In the genomic region with DNA sequence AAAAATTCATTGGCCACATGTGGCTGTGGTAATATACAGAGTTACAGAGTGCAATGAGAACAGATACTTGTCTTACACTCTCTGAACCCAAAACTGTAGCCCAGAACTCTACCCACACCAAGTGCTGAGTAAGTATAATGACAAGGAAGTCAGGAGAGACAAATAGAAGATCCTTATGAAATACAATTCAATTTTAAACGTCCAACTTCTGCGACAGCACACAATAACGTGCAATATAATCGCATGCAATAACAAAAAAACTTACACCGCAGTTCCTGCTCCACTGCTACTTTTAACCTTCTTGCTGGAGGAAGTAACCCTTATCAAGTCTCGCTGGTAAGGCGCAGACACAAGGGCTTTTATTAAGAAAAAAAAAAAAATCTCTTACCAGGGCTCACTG, we compare ENCODE assay signal across 8 cellular contexts. TPM values are rescaled to one million over a fixed set of nuclear protein-coding genes. Genes with fewer than 3 reads are reported as not detected.
DNase-seq lines count a peak whose midpoint lies in the region; TF ChIP-seq lines count a peak whose summit lies in the region.

No MANE protein-coding gene starts in this region.

- no peaks in the 10 kb centered on the region for H3K9me3 ChIP-seq in CD4-positive, alpha-beta memory T cell (ENCODE audit: control insufficient read depth in 1 of 2, low read length in 2 of 2)

- peak in 4 of 5 donors; percentile 27 to 46 (median 32) for DNase-seq in CD4-positive, alpha-beta memory T cell
- peak; percentile 25 to 74 for DNase-seq in NOMO-1 (lab: John Stamatoyannopoulos, UW; ENCODE audit: unreplicated experiment in 2 of 2)
- no peak for DNase-seq in coronary artery (ENCODE audit: low spot score)
- no peak for DNase-seq in nephron progenitor cell
- DNase-seq in DMS79 (lab: John Stamatoyannopoulos, UW) = no peak
- DNase-seq in stimulated activated CD4-positive, alpha-beta T cell treated with anti-CD3 and anti-CD28 coated beads, Interleukin-1b, Interleukin-23, amount 100 ng/mL, for 48 hours = no peak
- no peak for DNase-seq in hepatic stellate cell (ENCODE audit: low spot score)
- DNase-seq in NCI-H526 treated with DMSO at 0.1 percent for 48 hours (lab: John Stamatoyannopoulos, UW) = no peak

- peaks cover 11 to 18% (median 13%) of the 10 kb centered on the region in 4 donors for H3K4me1 Mint-ChIP-seq in CD4-positive, alpha-beta memory T cell
- peaks cover 17% of the 10 kb centered on the region for H3K4me1 Mint-ChIP-seq in nephron progenitor cell

- POLR2A ChIA-PET in CD4-positive, alpha-beta memory T cell (lab: Charles Lee; ENCODE audit: partially characterized antibody) = interaction anchor here (0.7 to 2.0 kb wide), 2 partner anchors 40 to 286 kb away, joined by 3 to 10 read pairs; a partner anchor contains a TSS

- H3K27ac Mint-ChIP-seq in CD4-positive, alpha-beta memory T cell = peak overlapping the region; percentile 66 to 91 (median 89)
- H3K27ac Mint-ChIP-seq in nephron progenitor cell = peak overlapping the region; percentile 36

- no peaks in the 10 kb centered on the region for H3K27me3 ChIP-seq in CD4-positive, alpha-beta memory T cell (ENCODE audit: insufficient read depth, low read length)

- no peaks in the 10 kb centered on the region for H3K36me3 ChIP-seq in CD4-positive, alpha-beta memory T cell (ENCODE audit: insufficient read depth, low read length)

- H3K36me3 Mint-ChIP-seq in CD4-positive, alpha-beta memory T cell = peaks cover 15 to 16% of the 10 kb centered on the region in 2 donors
- peaks cover 10% of the 10 kb centered on the region for H3K36me3 Mint-ChIP-seq in nephron progenitor cell (ENCODE audit: low read depth)

- CTCF ChIA-PET in CD4-positive, alpha-beta memory T cell (lab: Charles Lee; ENCODE audit: partially characterized antibody) = interaction anchor here (0.7 to 3.0 kb wide), 5 partner anchors 15 to 434 kb away, joined by 3 to 12 read pairs (median 3); no protein-coding TSS in a partner anchor

- H3K27ac ChIP-seq in CD4-positive, alpha-beta memory T cell (ENCODE audit: low read depth, low read length) = peak overlapping the region; percentile 64
- H3K27ac ChIP-seq in coronary artery = peak overlapping the region in 1 of 2 donors; percentile 79

- H3K4me3 ChIP-seq in CD4-positive, alpha-beta memory T cell (ENCODE audit: low read length in 2 of 2) = peak overlapping the region; percentile 26 to 93
- H3K4me3 ChIP-seq in coronary artery = peak overlapping the region; percentile 94

- peaks cover 0 to 3% (median 0%) of the 10 kb centered on the region in 8 donors for H3K9me3 Mint-ChIP-seq in CD4-positive, alpha-beta memory T cell
- H3K9me3 Mint-ChIP-seq in nephron progenitor cell = no peaks in the 10 kb centered on the region

- H3K27me3 Mint-ChIP-seq in CD4-positive, alpha-beta memory T cell = no peaks in the 10 kb centered on the region
- H3K27me3 Mint-ChIP-seq in nephron progenitor cell (ENCODE audit: low read depth, poor library complexity) = peaks cover 8% of the 10 kb centered on the region

- peak overlapping the region; percentile 88 to 94 (median 92) for H3K4me3 Mint-ChIP-seq in CD4-positive, alpha-beta memory T cell
- peak overlapping the region; percentile 92 for H3K4me3 Mint-ChIP-seq in nephron progenitor cell

- TF ChIP-seq CTCF in coronary artery (IDR thresholded peaks at IDR 0.05) = no peak
- no peak for TF ChIP-seq CTCF in nephron progenitor cell (IDR thresholded peaks at IDR 0.05)

- intact Hi-C loops in CD4-positive, alpha-beta memory T cell (cut with micrococcal nuclease) = loop anchor here (5.0 kb wide), 1 partner anchor 61 kb away; no protein-coding TSS in a partner anchor

- H3K4me1 ChIP-seq in CD4-positive, alpha-beta memory T cell (ENCODE audit: insufficient read depth, low read length) = peaks cover 58% of the 10 kb centered on the region

RNA-seq across cellular contexts. Expression of a gene that starts 0.9 kb away (rescaled TPM):
- 10 to 100 TPM; 37.5 to 40.3 TPM for total RNA-seq in CD4-positive, alpha-beta memory T cell
- polyA plus RNA-seq in CD4-positive, alpha-beta memory T cell = 10 to 100 TPM; 37.3 to 70.3 TPM

RNA-seq across cellular contexts. Expression of a gene that starts 33.3 kb away (rescaled TPM):
- not detected for total RNA-seq in CD4-positive, alpha-beta memory T cell
- polyA plus RNA-seq in CD4-positive, alpha-beta memory T cell = not detected

RNA-seq across cellular contexts. Expression of a gene that starts 41.3 kb away (rescaled TPM):
- 10 to 100 TPM; 33.1 to 34.7 TPM for total RNA-seq in CD4-positive, alpha-beta memory T cell
- polyA plus RNA-seq in CD4-positive, alpha-beta memory T cell = 10 to 100 TPM; 57.2 to 85.0 TPM

Comparison
In these comparisons a context has a peak if more than half of its experiments do, and no peak if none do; other contexts are left out.
1. DNase-seq: peak in CD4-positive, alpha-beta memory T cell (4 of 5) and NOMO-1 (2 of 2); none in coronary artery (single experiment), nephron progenitor cell (single experiment), DMS79 (single experiment), stimulated activated CD4-positive, alpha-beta T cell treated with anti-CD3 and anti-CD28 coated beads, Interleukin-1b, Interleukin-23, amount 100 ng/mL, for 48 hours (single experiment), hepatic stellate cell (single experiment) and NCI-H526 treated with DMSO at 0.1 percent for 48 hours (single experiment).